38 cellular contexts compared by ENCODE assay signal in genomic region chr9:124454791-124455443, GRCh38. TPM values are rescaled to one million over a fixed set of nuclear protein-coding genes. Genes with fewer than 3 reads are reported as not detected.
"Had no signal": no experiment of that assay in that cellular context is flagged by ENCODE, and none has a peak within 500 bp of the region (broad histone marks: within the 10 kb centered on the region; RNA-seq: fewer than 3 reads in every experiment).

No MANE protein-coding gene starts in this region.

- H3K27me3 ChIP-seq: ascending aorta, ovary had no signal

- H3K4me2 ChIP-seq: hepatocyte had no signal

- H3K4me1 Mint-ChIP-seq: activated B cell treated with CpG ODN at 0.5 μM for 24 hours; activated naive CD4-positive, alpha-beta T cell treated with anti-CD3 and anti-CD28 coated beads, Interleukin-2, amount 50 U/mL, for 24 hours had no signal

- H3K36me3 Mint-ChIP-seq: activated CD8-positive, alpha-beta memory T cell treated with anti-CD3 and anti-CD28 coated beads, Interleukin-2, amount 10 ng/mL, durations not matched to agents 7 days and 5 days; activated naive CD4-positive, alpha-beta T cell treated with anti-CD3 and anti-CD28 coated beads, Interleukin-2, amount 50 U/mL, for 24 hours; brain; stimulated activated memory B cell treated with anti-CD40 and anti-IgM and Interleukin-4, amounts not matched to agents 10 μg/mL and 1 μg/mL and 100 μg/mL, for 72 hours had no signal

- H3K36me3 ChIP-seq: ascending aorta, cardiac muscle cell, gastroesophageal sphincter, left lung, neutrophil, ovary, prostate gland, upper lobe of left lung had no signal

- H3K4me3 Mint-ChIP-seq: activated B cell treated with CpG ODN at 0.5 μM for 24 hours; activated CD8-positive, alpha-beta memory T cell treated with anti-CD3 and anti-CD28 coated beads, Interleukin-2, amount 10 ng/mL, durations not matched to agents 7 days and 5 days; activated CD8-positive, alpha-beta T cell treated with anti-CD3 and anti-CD28 coated beads, Interleukin-2, amount 10 ng/mL, durations not matched to agents 7 days and 5 days; activated naive CD4-positive, alpha-beta T cell treated with anti-CD3 and anti-CD28 coated beads, Interleukin-2, amount 50 U/mL, for 24 hours; brain; nephron; stimulated activated memory B cell treated with anti-CD40 and anti-IgM and Interleukin-4, amounts not matched to agents 10 μg/mL and 1 μg/mL and 100 μg/mL, for 72 hours; stimulated activated naive CD8-positive, alpha-beta T cell treated with anti-CD3 and anti-CD28 coated beads, Interleukin-15, amount 100 ng/mL, for 72 hours; T-helper 2 cell treated with Interferon-gamma antibody and Interleukin-4, amounts not matched to agents 5 μg/mL and 100 μg/mL, for 36 hours had no signal

- DNase-seq: activated B cell treated with CpG ODN at 0.5 μM for 24 hours; activated CD4-positive, alpha-beta T cell treated with anti-CD3 and anti-CD28 coated beads, Interleukin-2, amount 50 U/mL, for 1 hour; activated CD8-positive, alpha-beta memory T cell treated with anti-CD3 and anti-CD28 coated beads, Interleukin-2, amount 10 ng/mL, durations not matched to agents 7 days and 5 days; activated CD8-positive, alpha-beta T cell treated with anti-CD3 and anti-CD28 coated beads, Interleukin-2, amount 10 ng/mL, durations not matched to agents 7 days and 5 days; activated T-cell treated with anti-CD3 and anti-CD28 coated beads, Interleukin-2, amount 50 U/mL, for 48 hours; mesendoderm; ovary; retina; small intestine; stimulated activated CD4-positive, alpha-beta T cell treated with anti-CD3 and anti-CD28 coated beads, Interleukin-1b, Interleukin-23, amount 100 ng/mL, for 48 hours; stimulated activated CD4-positive, alpha-beta T cell treated with anti-CD3 and anti-CD28 coated beads, Interleukin-4, amount 100 ng/mL, for 4 hours; stimulated activated CD8-positive, alpha-beta memory T cell treated with anti-CD3 and anti-CD28 coated beads, Interleukin-4, amount 100 ng/mL, for 48 hours; stimulated activated naive CD8-positive, alpha-beta T cell treated with anti-CD3 and anti-CD28 coated beads, Interleukin-15, amount 100 ng/mL, for 72 hours; substantia nigra; T-helper 1 cell had no signal

- H3K4me3 ChIP-seq: ascending aorta, cardiac muscle cell, gastroesophageal sphincter, hepatocyte, left lung, lung, ovary, prostate gland, upper lobe of left lung had no signal

- ATAC-seq: activated CD8-positive, alpha-beta memory T cell treated with anti-CD3 and anti-CD28 coated beads, Interleukin-2, amount 10 ng/mL, durations not matched to agents 7 days and 5 days; activated CD8-positive, alpha-beta T cell treated with anti-CD3 and anti-CD28 coated beads, Interleukin-2, amount 10 ng/mL, durations not matched to agents 7 days and 5 days; gastroesophageal sphincter; left lung; sciatic nerve; stimulated activated memory B cell treated with anti-CD40 and anti-IgM and Interleukin-4, amounts not matched to agents 10 μg/mL and 1 μg/mL and 100 μg/mL, for 72 hours; stimulated activated naive CD8-positive, alpha-beta T cell treated with anti-CD3 and anti-CD28 coated beads, Interleukin-15, amount 100 ng/mL, for 72 hours had no signal

- H3K27ac Mint-ChIP-seq: activated B cell treated with CpG ODN at 0.5 μM for 24 hours; activated CD8-positive, alpha-beta memory T cell treated with anti-CD3 and anti-CD28 coated beads, Interleukin-2, amount 10 ng/mL, durations not matched to agents 7 days and 5 days; activated CD8-positive, alpha-beta T cell treated with anti-CD3 and anti-CD28 coated beads, Interleukin-2, amount 10 ng/mL, durations not matched to agents 7 days and 5 days; activated naive CD4-positive, alpha-beta T cell treated with anti-CD3 and anti-CD28 coated beads, Interleukin-2, amount 50 U/mL, for 24 hours; activated T-helper 2 cell treated with anti-CD3 and anti-CD28 coated beads, Interferon-gamma antibody, Interleukin-2, Interleukin-4, amounts not matched to agents 10 μg/mL and 5 μg/mL and 100 μg/mL, durations not matched to agents 14 hours and 24 hours and 36 hours; brain; nephron; stimulated activated memory B cell treated with anti-CD40 and anti-IgM and Interleukin-4, amounts not matched to agents 10 μg/mL and 1 μg/mL and 100 μg/mL, for 72 hours; stimulated activated naive CD8-positive, alpha-beta T cell treated with anti-CD3 and anti-CD28 coated beads, Interleukin-15, amount 100 ng/mL, for 72 hours; T-helper 2 cell treated with Interferon-gamma antibody and Interleukin-4, amounts not matched to agents 5 μg/mL and 100 μg/mL, for 36 hours had no signal

- H3K4me1 ChIP-seq: ascending aorta, prostate gland had no signal

- H3K27ac ChIP-seq: ascending aorta, cardiac muscle cell, gastroesophageal sphincter, hepatocyte, left lung, neutrophil, ovary, prostate gland, upper lobe of left lung had no signal

- H3K9me3 Mint-ChIP-seq: activated B cell treated with CpG ODN at 0.5 μM for 24 hours; activated naive CD4-positive, alpha-beta T cell treated with anti-CD3 and anti-CD28 coated beads, Interleukin-2, amount 50 U/mL, for 24 hours; activated T-helper 2 cell treated with anti-CD3 and anti-CD28 coated beads, Interferon-gamma antibody, Interleukin-2, Interleukin-4, amounts not matched to agents 10 μg/mL and 5 μg/mL and 100 μg/mL, durations not matched to agents 14 hours and 24 hours and 36 hours; nephron; stimulated activated memory B cell treated with anti-CD40 and anti-IgM and Interleukin-4, amounts not matched to agents 10 μg/mL and 1 μg/mL and 100 μg/mL, for 72 hours; stimulated activated naive CD8-positive, alpha-beta T cell treated with anti-CD3 and anti-CD28 coated beads, Interleukin-15, amount 100 ng/mL, for 72 hours; T-helper 2 cell treated with Interferon-gamma antibody and Interleukin-4, amounts not matched to agents 5 μg/mL and 100 μg/mL, for 36 hours had no signal

- H3K79me2 ChIP-seq: hepatocyte had no signal

- FAIRE-seq: endothelial cell of umbilical vein, small intestine had no signal

- H3K9me3 ChIP-seq: ascending aorta, left lung, neutrophil, ovary, prostate gland, upper lobe of left lung had no signal

- H2AFZ ChIP-seq: hepatocyte had no signal

RNA-seq across cellular contexts. Expression of gene ADGRD2, which starts 4.7 kb away (rescaled TPM):
- total RNA-seq: activated B cell treated with CpG ODN at 0.5 μM for 24 hours; activated CD8-positive, alpha-beta memory T cell treated with anti-CD3 and anti-CD28 coated beads, Interleukin-2, amount 10 ng/mL, durations not matched to agents 7 days and 5 days; activated CD8-positive, alpha-beta T cell treated with anti-CD3 and anti-CD28 coated beads, Interleukin-2, amount 10 ng/mL, durations not matched to agents 7 days and 5 days; activated T-helper 2 cell treated with anti-CD3 and anti-CD28 coated beads, Interferon-gamma antibody, Interleukin-2, Interleukin-4, amounts not matched to agents 10 μg/mL and 5 μg/mL and 100 μg/mL, durations not matched to agents 14 hours and 24 hours and 36 hours; ascending aorta; cardiac muscle cell; endothelial cell of umbilical vein; fibroblast of lung; fibroblast of villous mesenchyme; gastroesophageal sphincter; hepatocyte; kidney epithelial cell; left lung; lung; ovary; sciatic nerve; upper lobe of left lung had no signal
- polyA plus RNA-seq: adipose tissue, cardiac muscle cell, endothelial cell of umbilical vein, fibroblast of lung, hepatocyte, lung, ovary, small intestine had no signal

RNA-seq across cellular contexts. Expression of gene NR5A1, which starts 52.3 kb away (rescaled TPM):
- total RNA-seq: activated B cell treated with CpG ODN at 0.5 μM for 24 hours; activated CD8-positive, alpha-beta memory T cell treated with anti-CD3 and anti-CD28 coated beads, Interleukin-2, amount 10 ng/mL, durations not matched to agents 7 days and 5 days; activated CD8-positive, alpha-beta T cell treated with anti-CD3 and anti-CD28 coated beads, Interleukin-2, amount 10 ng/mL, durations not matched to agents 7 days and 5 days; activated T-helper 2 cell treated with anti-CD3 and anti-CD28 coated beads, Interferon-gamma antibody, Interleukin-2, Interleukin-4, amounts not matched to agents 10 μg/mL and 5 μg/mL and 100 μg/mL, durations not matched to agents 14 hours and 24 hours and 36 hours; cerebellum; endothelial cell of umbilical vein; fibroblast of lung; fibroblast of villous mesenchyme; gastroesophageal sphincter; kidney epithelial cell; mononuclear cell; sciatic nerve had no signal
- polyA plus RNA-seq: cardiac muscle cell, endothelial cell of umbilical vein, fibroblast of lung had no signal
